ENCODE assay signal across 8 cellular contexts in the genomic region with DNA sequence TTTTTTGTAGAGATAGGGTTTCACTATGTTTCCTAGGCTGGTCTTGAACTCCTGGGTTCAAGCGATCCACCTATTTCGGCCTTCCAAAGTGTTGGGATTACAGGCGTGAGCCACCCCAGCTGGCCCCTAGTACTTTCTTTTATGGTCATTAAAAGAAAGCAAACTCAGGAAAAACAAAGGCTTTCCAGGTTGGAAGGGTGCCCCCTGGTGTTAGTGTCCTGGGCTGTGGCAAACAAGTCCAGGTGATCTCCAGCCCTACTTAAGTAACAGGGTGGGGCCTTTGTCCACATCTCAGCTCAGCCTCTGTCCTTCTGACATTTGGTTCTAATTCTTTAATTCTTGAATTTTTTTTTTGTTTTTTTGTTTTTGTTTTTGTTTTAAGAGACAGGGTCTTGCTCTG. TPM values are rescaled to one million over a fixed set of nuclear protein-coding genes. Genes with fewer than 3 reads are reported as not detected.
DNase-seq lines count a peak whose midpoint lies in the region; ATAC-seq and TF ChIP-seq lines count a peak whose summit lies in the region.

No MANE protein-coding gene starts in this region.

- DNase-seq in activated CD8-positive, alpha-beta memory T cell treated with anti-CD3 and anti-CD28 coated beads for 24 hours: peak; percentile 73
- DNase-seq in activated CD8-positive, alpha-beta memory T cell treated with anti-CD3 and anti-CD28 coated beads, Interleukin-2, amount 50 U/mL, for 48 hours: no peak
- DNase-seq in breast epithelium (ENCODE audit: low spot score in 2 of 2) (no peak), naive B cell (no peak), cerebellar nuclear complex (lab: John Stamatoyannopoulos, UW) (no peak)

- no peak overlapping the region for H3K27ac Mint-ChIP-seq in naive B cell

- no peaks in the 10 kb centered on the region for H3K27me3 Mint-ChIP-seq in naive B cell

- peaks cover 20% of the 10 kb centered on the region for H4K20me1 ChIP-seq in OCI-LY3 (ENCODE audit: insufficient read depth, low read length)

- no peak overlapping the region for H2AFZ ChIP-seq in OCI-LY3 (ENCODE audit: low read depth, low read length)

- no peak overlapping the region for H3K4me2 ChIP-seq in OCI-LY3 (ENCODE audit: low read length)

- peaks cover 0 to 8% of the 10 kb centered on the region in 2 donors for H3K36me3 Mint-ChIP-seq in naive B cell

- H3K27ac ChIP-seq in OCI-LY3 (ENCODE audit: low read length) (no peak overlapping the region), breast epithelium (peak overlapping the region; percentile 74 to 94)

- peaks cover 12% of the 10 kb centered on the region for H3K4me1 ChIP-seq in OCI-LY3 (ENCODE audit: low read length)
- peaks cover 16 to 24% of the 10 kb centered on the region in 2 donors for H3K4me1 ChIP-seq in breast epithelium

- H3K4me1 Mint-ChIP-seq in naive B cell: peaks cover 13 to 31% (median 30%) of the 10 kb centered on the region in 3 donors

- H3K4me3 ChIP-seq in OCI-LY3 (ENCODE audit: low read length) (no peak overlapping the region), breast epithelium (peak overlapping the region in 1 of 3 donors; percentile 98)

- H3K9ac ChIP-seq in OCI-LY3 (ENCODE audit: low read length): no peak overlapping the region

- peaks cover 0 to 1% (median 0%) of the 10 kb centered on the region in 7 donors for H3K9me3 Mint-ChIP-seq in naive B cell

- ATAC-seq in naive B cell (ENCODE audit: low read depth in 2 of 2): peak; percentile 41 to 44
- ATAC-seq in HG03025 (IDR thresholded peaks at IDR 0.05; ENCODE audit: low FRiP score, unreplicated experiment): no peak
- ATAC-seq in HG03469 (IDR thresholded peaks at IDR 0.05; ENCODE audit: unreplicated experiment): no peak

- TF ChIP-seq POLR2A in breast epithelium (IDR thresholded peaks at IDR 0.05): no peak

- H3K79me2 ChIP-seq in OCI-LY3 (ENCODE audit: low read length): peaks cover 47% of the 10 kb centered on the region

- no peaks in the 10 kb centered on the region for H3K9me3 ChIP-seq in OCI-LY3 (ENCODE audit: insufficient read depth, low read length)
- no peaks in the 10 kb centered on the region for H3K9me3 ChIP-seq in breast epithelium

- intact Hi-C loops in breast epithelium (cut with DNase I; ENCODE audit: low total_unique reads): no loop called here

- H3K36me3 ChIP-seq in OCI-LY3 (replicated peaks; ENCODE audit: low read depth, low read length) (peaks cover 32% of the 10 kb centered on the region), breast epithelium (peaks cover 15% of the 10 kb centered on the region)

- peak; percentile 63 for TF ChIP-seq CTCF in OCI-LY3 (IDR thresholded peaks at IDR 0.05; ENCODE audit: low read depth, low read length)
- TF ChIP-seq CTCF in breast epithelium (IDR thresholded peaks at IDR 0.05): peak; percentile 30 to 35 (median 31)

- H3K4me3 Mint-ChIP-seq in naive B cell: no peak overlapping the region

- H3K27me3 ChIP-seq in OCI-LY3 (ENCODE audit: low read depth, low read length) (no peaks in the 10 kb centered on the region), breast epithelium (no peaks in the 10 kb centered on the region)

RNA-seq across cellular contexts. Expression of a gene that starts 6.9 kb away (rescaled TPM):
- total RNA-seq in breast epithelium: 100 to 1,000 TPM; 191 to 893 (median 278) TPM
- 10 to 100 TPM; 33.3 to 66.5 (median 47.3) TPM for polyA plus RNA-seq in naive B cell (ENCODE audit: low read depth in 6 of 6)

RNA-seq across cellular contexts. Expression of a gene that starts 32.5 kb away (rescaled TPM):
- total RNA-seq in breast epithelium: 1 to 10 TPM; 2.0 to 6.4 (median 2.5) TPM
- polyA plus RNA-seq in naive B cell (ENCODE audit: low read depth in 6 of 6): 1 to 10 TPM in 1 of 6 donors, under 1 TPM in 4, not detected in 1; 0.49 to 1.7 (median 0.79) TPM

RNA-seq across cellular contexts. Expression of a gene that starts 51.2 kb away (rescaled TPM):
- total RNA-seq in breast epithelium: 10 to 100 TPM in 2 of 3 donors, not detected in 1; 30.5 to 52.2 TPM
- polyA plus RNA-seq in naive B cell (ENCODE audit: low read depth in 6 of 6): not detected

Comparison
In these comparisons a context has a peak if more than half of its experiments do, and no peak if none do; other contexts are left out.
1. ATAC-seq: peak in naive B cell (2 of 2); none in HG03025 (single experiment) and HG03469 (single experiment).